In the genomic region with DNA sequence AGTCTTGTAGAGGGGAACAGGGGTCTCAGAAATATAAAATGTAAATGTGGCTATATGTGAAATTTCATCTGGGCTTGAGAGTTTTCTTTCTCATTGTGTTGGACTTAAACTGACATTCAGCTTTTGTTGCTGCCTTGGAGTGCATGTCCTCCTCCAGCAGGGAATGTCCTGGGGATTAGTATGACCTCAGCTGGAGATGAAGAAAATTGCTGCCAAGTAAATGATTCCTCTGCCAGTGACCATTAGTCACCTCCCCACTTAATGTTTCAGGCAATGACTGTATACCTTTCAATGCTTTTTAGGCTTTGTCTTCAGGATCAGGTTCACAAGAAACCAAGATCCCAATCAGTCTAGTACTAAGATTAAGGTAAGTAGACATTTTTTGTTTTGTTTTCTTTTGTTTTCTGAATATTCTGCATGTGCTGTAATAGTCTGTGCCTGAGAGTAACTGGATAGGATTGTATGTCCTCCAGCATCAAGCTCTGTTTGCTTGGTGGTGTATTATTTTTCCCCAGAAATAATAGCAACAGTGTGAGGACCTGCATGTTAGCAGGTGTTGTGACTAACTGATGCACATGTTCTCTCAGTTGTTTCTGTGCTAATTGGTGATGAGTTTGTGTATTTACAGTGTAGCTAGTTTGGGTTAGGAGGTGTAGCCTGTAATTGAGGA, we compare ENCODE assay signal across 1 cellular context.
A peak's percentile ranks its signal among the peaks of the same experiment; 100 is the strongest.
TF ChIP-seq lines count a peak whose summit lies in the region.

No MANE protein-coding gene starts in this region.

TF ChIP-seq in endothelial cell of umbilical vein, 7 proteins besides CTCF, POLR2A, EP300 and RAD21:
- TF ChIP-seq JUN (IDR thresholded peaks at IDR 0.05; ENCODE audit: borderline replicate concordance, insufficient read depth, insufficient read length, low read depth) = peak; percentile 51
- TF ChIP-seq EZH2 (IDR thresholded peaks at IDR 0.05; ENCODE audit: borderline replicate concordance, low read depth, low read length, severe bottlenecking) = no peak
- TF ChIP-seq FOS (IDR thresholded peaks at IDR 0.05; ENCODE audit: borderline replicate concordance, insufficient read depth, low read length) = peak; percentile 52
